Comparison of ENCODE assay signal across 21 cellular contexts in the genomic region with DNA sequence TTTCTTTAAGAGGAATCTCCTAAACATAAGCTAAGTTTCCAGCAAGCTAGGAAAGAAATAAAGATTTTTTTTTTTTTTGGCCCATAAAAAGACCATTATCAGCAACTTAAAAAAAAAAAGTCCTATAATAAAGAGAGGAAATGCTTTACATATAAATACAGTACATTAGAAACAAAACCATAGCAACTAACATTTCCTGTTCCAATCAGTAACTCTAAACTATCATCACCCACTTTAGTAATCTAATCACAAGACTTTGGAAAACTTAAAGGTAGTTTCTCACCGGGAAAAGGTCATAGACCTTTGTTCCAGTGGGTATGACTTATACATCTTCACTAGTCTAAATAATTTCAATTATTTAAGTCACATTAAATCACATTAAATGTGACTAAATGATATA.
"Had no signal": no experiment of that assay in that cellular context is flagged by ENCODE, and none has a peak within 500 bp of the region (broad histone marks: within the 10 kb centered on the region; RNA-seq: fewer than 3 reads in every experiment).

No MANE protein-coding gene starts in this region.

- H3K27me3 ChIP-seq: adrenal gland, ascending aorta, brain microvascular endothelial cell, dorsolateral prefrontal cortex, esophagus muscularis mucosa, gastrocnemius medialis, tibial artery had no signal

- H3K9ac ChIP-seq: parathyroid adenoma had no signal

- H3K9me3 ChIP-seq: ascending aorta, esophagus muscularis mucosa, gastrocnemius medialis, tibial artery had no signal

- DNase-seq: activated CD4-positive, alpha-beta T cell treated with anti-CD3 and anti-CD28 coated beads, Interleukin-2, amount 50 U/mL, for 1 hour; activated CD4-positive, CD25-positive, alpha-beta regulatory T cell treated with anti-CD3 and anti-CD28 coated beads, Interleukin-2, amount 50 U/mL, for 72 hours; activated CD8-positive, alpha-beta T cell treated with anti-CD3 and anti-CD28 coated beads, Interleukin-2, amount 10 ng/mL, durations not matched to agents 7 days and 5 days; activated gamma-delta T cell; adrenal gland; brain microvascular endothelial cell; caudate nucleus; dorsolateral prefrontal cortex; effector memory CD8-positive, alpha-beta T cell; gastrocnemius medialis; hippocampal formation; nephron progenitor cell; right cardiac atrium; stimulated activated CD4-positive, alpha-beta T cell treated with anti-CD3 and anti-CD28 coated beads, Interleukin-2, amount 100 ng/mL, for 24 hours; stimulated activated naive CD8-positive, alpha-beta T cell treated with anti-CD3 and anti-CD28 coated beads, Interleukin-15, amount 100 ng/mL, for 72 hours; tibial artery had no signal

- H3K27ac ChIP-seq: adrenal gland, ascending aorta, brain microvascular endothelial cell, dorsolateral prefrontal cortex, esophagus muscularis mucosa, gastrocnemius medialis, parathyroid adenoma, skin epidermis, tibial artery, VCaP had no signal

- H2AFZ ChIP-seq: parathyroid adenoma had no signal

- H3K4me1 ChIP-seq: ascending aorta, parathyroid adenoma, tibial artery had no signal

- H3K4me3 ChIP-seq: adrenal gland, ascending aorta, esophagus muscularis mucosa, gastrocnemius medialis, skin epidermis, tibial artery had no signal
